In genomic region chr2:168461942-168462331, GRCh38 we compare ENCODE assay signal across 15 cellular contexts. TPM values are rescaled to one million over a fixed set of nuclear protein-coding genes. Genes with fewer than 3 reads are reported as not detected.
A peak's percentile ranks its signal among the peaks of the same experiment; 100 is the strongest.
DNase-seq lines count a peak whose midpoint lies in the region; ATAC-seq and TF ChIP-seq lines count a peak whose summit lies in the region.
"Had no signal": no experiment of that assay in that cellular context is flagged by ENCODE, and none has a peak within 500 bp of the region (broad histone marks: within the 10 kb centered on the region; RNA-seq: fewer than 3 reads in every experiment).

No MANE protein-coding gene starts in this region.

- CTCF ChIA-PET in activated naive CD4-positive, alpha-beta T cell treated with anti-CD3 and anti-CD28 coated beads for 36 hours (lab: Charles Lee) = no interaction called here
- CTCF ChIA-PET in Panc1 (lab: Charles Lee) = interaction anchor here (0.6 kb wide), 1 partner anchor 9 kb away, joined by 6 read pairs; no protein-coding TSS in a partner anchor

- H3K36me3 ChIP-seq in Panc1 (ENCODE audit: control insufficient read depth, insufficient read depth, low read length) (no peaks in the 10 kb centered on the region; the same call in 1 of the 2 replicates), testis (ENCODE audit: low read depth, missing control alignments) (no peaks in the 10 kb centered on the region)
- H3K36me3 ChIP-seq: MG63 had no signal

- no peaks in the 10 kb centered on the region for H3K9me3 Mint-ChIP-seq in activated naive CD4-positive, alpha-beta T cell treated with anti-CD3 and anti-CD28 coated beads for 36 hours
- H3K9me3 Mint-ChIP-seq in endothelial cell (ENCODE audit: unreplicated experiment) = no peaks in the 10 kb centered on the region

- no peak overlapping the region for H3K4me3 ChIP-seq in Panc1 (ENCODE audit: low read depth in 2 of 2, low read length in 2 of 2)
- H3K4me3 ChIP-seq in testis = no peak overlapping the region
- H3K4me3 ChIP-seq: BLaER1 treated with 17β-estradiol and CSF1 and Interleukin-3, amounts not matched to agents 10 nM and 100 nM; MG63 had no signal

- ATAC-seq in Panc1 = no peak
- no peak for ATAC-seq in GM21360 (IDR thresholded peaks at IDR 0.05; ENCODE audit: unreplicated experiment)

- TF ChIP-seq CTCF in Panc1 (IDR thresholded peaks at IDR 0.05) (peak; percentile 9; the same call in 1 of the 2 replicates), endothelial cell (IDR thresholded peaks at IDR 0.05; ENCODE audit: unreplicated experiment) (peak; percentile 41), testis (IDR thresholded peaks at IDR 0.05) (peak in 2 of 3 experiments; percentile 9 to 25)

- H3K36me3 Mint-ChIP-seq in activated naive CD4-positive, alpha-beta T cell treated with anti-CD3 and anti-CD28 coated beads for 36 hours (ENCODE audit: low read depth) = peaks cover 2% of the 10 kb centered on the region
- H3K36me3 Mint-ChIP-seq in endothelial cell (ENCODE audit: low read depth, unreplicated experiment) = no peaks in the 10 kb centered on the region

- intact Hi-C loops in activated naive CD4-positive, alpha-beta T cell treated with anti-CD3 and anti-CD28 coated beads for 36 hours (cut with micrococcal nuclease) = no loop called here
- intact Hi-C loops in Panc1 (cut with micrococcal nuclease; ENCODE audit: unreplicated experiment) = no loop called here
- intact Hi-C loops in testis (cut with DNase I; ENCODE audit: low total_unique reads) = no loop called here

- peak overlapping the region; percentile 3 for H3K27ac Mint-ChIP-seq in activated naive CD4-positive, alpha-beta T cell treated with anti-CD3 and anti-CD28 coated beads for 36 hours
- no peak overlapping the region for H3K27ac Mint-ChIP-seq in endothelial cell (ENCODE audit: unreplicated experiment)

- H3K4me1 ChIP-seq in Panc1 (ENCODE audit: control insufficient read depth, insufficient read depth, low read length) (peaks cover 27% of the 10 kb centered on the region), testis (peaks cover 25% of the 10 kb centered on the region)

- no peak overlapping the region for H3K27ac ChIP-seq in Panc1 (ENCODE audit: low read length)
- no peak overlapping the region for H3K27ac ChIP-seq in testis
- H3K27ac ChIP-seq in substantia nigra (ENCODE audit: low read depth, low read length, poor library complexity, severe bottlenecking) = no peak overlapping the region
- H3K27ac ChIP-seq: BLaER1 treated with 17β-estradiol and CSF1 and Interleukin-3, amounts not matched to agents 10 nM and 100 nM had no signal

- TF ChIP-seq POLR2A in testis (IDR thresholded peaks at IDR 0.05) = no peak

- H3K27me3 ChIP-seq in Panc1 (ENCODE audit: control insufficient read depth, insufficient read depth, low read length) = no peaks in the 10 kb centered on the region
- H3K27me3 ChIP-seq in testis = no peaks in the 10 kb centered on the region
- H3K27me3 ChIP-seq: BLaER1 treated with 17β-estradiol and CSF1 and Interleukin-3, amounts not matched to agents 10 nM and 100 nM; MG63 had no signal

- BruUV-seq in Panc1 (replicated peaks; lab: Mats Ljungman, UMichigan) = no TSS peak

- in situ Hi-C loops in Panc1 (cut with HindIII; ENCODE audit: low pct_unique_long_range_greater_than_20kb, low sequenced_read_pairs) (no loop called here), ACHN (cut with HindIII; ENCODE audit: low pct_ligation_motif_present, low pct_unique_long_range_greater_than_20kb, low sequenced_read_pairs) (no loop called here)

- no peak for DNase-seq in activated naive CD4-positive, alpha-beta T cell treated with anti-CD3 and anti-CD28 coated beads for 36 hours
- DNase-seq in activated naive CD4-positive, alpha-beta T cell treated with anti-CD3 and anti-CD28 coated beads, Interleukin-2, amount 50 U/mL, for 16 hours = no peak
- DNase-seq in Panc1 (ENCODE audit: low read depth, low spot score) (no peak), endothelial cell (ENCODE audit: low spot score) (no peak), testis (no peak), ACHN (no peak), substantia nigra (lab: John Stamatoyannopoulos, UW) (no peak)
- DNase-seq: DMS 273 treated with DMSO at 0.1 percent for 48 hours, H7, NCI-H1092, NCI-H510A treated with DMSO at 0.1 percent for 48 hours, Right ventricle myocardium superior had no signal

- no peaks in the 10 kb centered on the region for H3K27me3 Mint-ChIP-seq in activated naive CD4-positive, alpha-beta T cell treated with anti-CD3 and anti-CD28 coated beads for 36 hours (ENCODE audit: low read depth)
- peaks cover 6% of the 10 kb centered on the region for H3K27me3 Mint-ChIP-seq in endothelial cell (ENCODE audit: unreplicated experiment)

- POLR2A ChIA-PET in Panc1 (lab: Charles Lee) = no interaction called here

- H3K4me3 Mint-ChIP-seq in activated naive CD4-positive, alpha-beta T cell treated with anti-CD3 and anti-CD28 coated beads for 36 hours = no peak overlapping the region
- no peak overlapping the region for H3K4me3 Mint-ChIP-seq in endothelial cell (ENCODE audit: unreplicated experiment)

- WGBS in testis, 2 donors = 84 to 95% methylated on average over 2 of the region's 2 CpGs

- H3K9me3 ChIP-seq in Panc1 (ENCODE audit: control insufficient read depth, insufficient read depth, low read depth, low read length) (no peaks in the 10 kb centered on the region), testis (no peaks in the 10 kb centered on the region)
- H3K9me3 ChIP-seq: MG63 had no signal

- peaks cover 70% of the 10 kb centered on the region for H3K4me1 Mint-ChIP-seq in activated naive CD4-positive, alpha-beta T cell treated with anti-CD3 and anti-CD28 coated beads for 36 hours (ENCODE audit: low read depth)
- H3K4me1 Mint-ChIP-seq in endothelial cell (ENCODE audit: unreplicated experiment) = peaks cover 42% of the 10 kb centered on the region

RNA-seq across cellular contexts. Expression of gene CERS6, which starts 5.9 kb away (rescaled TPM):
- 1 to 10 TPM; 9.7 to 10.0 TPM for total RNA-seq in activated naive CD4-positive, alpha-beta T cell treated with anti-CD3 and anti-CD28 coated beads for 36 hours
- total RNA-seq in Panc1 (2021; ENCODE audit: unreplicated experiment) (30.3 TPM), endothelial cell (ENCODE audit: unreplicated experiment) (36.4 TPM), testis (10 to 100 TPM; 59.4 to 71.0 TPM)
- 12.3 TPM for polyA plus RNA-seq in Panc1 (2012; ENCODE audit: insufficient read length)
- 24.7 TPM for polyA plus RNA-seq in testis (ENCODE audit: insufficient read depth, low read depth, low replicate concordance)
